In genomic region chr1:204448321-204448964, GRCh38 we compare ENCODE assay signal across 10 cellular contexts. TPM values are rescaled to one million over a fixed set of nuclear protein-coding genes. Genes with fewer than 3 reads are reported as not detected.
DNase-seq lines count a peak whose midpoint lies in the region; ATAC-seq and TF ChIP-seq lines count a peak whose summit lies in the region.
"Had no signal": no experiment of that assay in that cellular context is flagged by ENCODE, and none has a peak within 500 bp of the region (broad histone marks: within the 10 kb centered on the region; RNA-seq: fewer than 3 reads in every experiment).

No MANE protein-coding gene starts in this region.

- H3K4me1 Mint-ChIP-seq in CD4-positive, CD25-positive, alpha-beta regulatory T cell, result peaks cover 8 to 26% (median 19%) of the 10 kb centered on the region in 4 donors
- H3K4me1 Mint-ChIP-seq in activated B cell treated with CpG ODN at 0.5 μM for 24 hours, result peaks cover 78% of the 10 kb centered on the region

- H3K4me1 ChIP-seq in CD4-positive, CD25-positive, alpha-beta regulatory T cell (ENCODE audit: control insufficient read depth, insufficient read depth, low read length, poor library complexity, severe bottlenecking), result peaks cover 19% of the 10 kb centered on the region
- peaks cover 13 to 25% of the 10 kb centered on the region in 2 donors for H3K4me1 ChIP-seq in neuronal stem cell (ENCODE audit: control insufficient read depth in 2 of 2, insufficient read depth in 1 of 2, low read depth in 1 of 2, low read length in 2 of 2)

- no peaks in the 10 kb centered on the region for H3K27me3 ChIP-seq in CD4-positive, CD25-positive, alpha-beta regulatory T cell (ENCODE audit: control insufficient read depth, insufficient read depth, low read length)
- H3K27me3 ChIP-seq in neuronal stem cell (ENCODE audit: control insufficient read depth in 3 of 3, insufficient read depth in 3 of 3, low read depth in 1 of 3, low read length in 3 of 3), result no peaks in the 10 kb centered on the region

- intact Hi-C loops in activated B cell treated with CpG ODN at 0.5 μM for 24 hours (cut with micrococcal nuclease), result loop anchor here (1.0 to 5.0 kb wide), 2 partner anchors 46 to 314 kb away; partner anchors contain the start of gene PIK3C2B

- no peak overlapping the region for H3K18ac ChIP-seq in neuronal stem cell (ENCODE audit: low read length)

- H3K27ac ChIP-seq in CD4-positive, CD25-positive, alpha-beta regulatory T cell (ENCODE audit: insufficient read depth, low read length, poor library complexity, severe bottlenecking), result no peak overlapping the region
- no peak overlapping the region for H3K27ac ChIP-seq in neuronal stem cell (replicated peaks; ENCODE audit: low read length)

- no peak overlapping the region for H3K9ac ChIP-seq in neuronal stem cell (ENCODE audit: low read depth, low read length, poor library complexity)

- ATAC-seq in CD4-positive, CD25-positive, alpha-beta regulatory T cell (ENCODE audit: low read depth in 2 of 2), result no peak
- ATAC-seq in activated B cell treated with CpG ODN at 0.5 μM for 24 hours (ENCODE audit: low read depth) (peak; percentile 20), HG02763 (IDR thresholded peaks at IDR 0.05; ENCODE audit: unreplicated experiment) (no peak), GM21367 (IDR thresholded peaks at IDR 0.05; ENCODE audit: unreplicated experiment) (no peak)
- ATAC-seq: left lobe of liver had no signal

- H3K36me3 Mint-ChIP-seq in CD4-positive, CD25-positive, alpha-beta regulatory T cell, result peaks cover 24% of the 10 kb centered on the region
- H3K36me3 Mint-ChIP-seq in activated B cell treated with CpG ODN at 0.5 μM for 24 hours (ENCODE audit: low read depth), result peaks cover 86% of the 10 kb centered on the region

- H3K36me3 ChIP-seq in CD4-positive, CD25-positive, alpha-beta regulatory T cell (ENCODE audit: control insufficient read depth, insufficient read depth, low read length), result peaks cover 8% of the 10 kb centered on the region
- H3K36me3 ChIP-seq in neuronal stem cell (replicated peaks in 1 of 2; ENCODE audit: control insufficient read depth in 2 of 2, insufficient read depth in 2 of 2, low read length in 2 of 2), result peaks cover 38 to 97% of the 10 kb centered on the region in 2 donors

- no peak overlapping the region for H3K14ac ChIP-seq in neuronal stem cell (ENCODE audit: low read length)

- no peak overlapping the region for H3K4ac ChIP-seq in neuronal stem cell (ENCODE audit: low read length)

- H3K23ac ChIP-seq in neuronal stem cell (ENCODE audit: low read depth, low read length, poor library complexity), result no peak overlapping the region

- no peak overlapping the region for H3K4me3 Mint-ChIP-seq in CD4-positive, CD25-positive, alpha-beta regulatory T cell
- peak overlapping the region; percentile 63 for H3K4me3 Mint-ChIP-seq in activated B cell treated with CpG ODN at 0.5 μM for 24 hours

- no peak overlapping the region for H2AFZ ChIP-seq in neuronal stem cell (ENCODE audit: low read length)

- TF ChIP-seq CTCF in activated B cell treated with CpG ODN at 0.5 μM for 24 hours (IDR thresholded peaks at IDR 0.05), result no peak

- no peak overlapping the region for H3K4me3 ChIP-seq in CD4-positive, CD25-positive, alpha-beta regulatory T cell (ENCODE audit: low read depth, low read length)
- no peak overlapping the region for H3K4me3 ChIP-seq in neuronal stem cell (ENCODE audit: low read length in 2 of 2)

- POLR2A ChIA-PET in activated B cell treated with CpG ODN at 0.5 μM for 24 hours (lab: Charles Lee), result interaction anchor here (0.7 to 13.8 kb wide), 12 partner anchors 10 to 234 kb away, joined by 3 to 413 read pairs (median 26); partner anchors contain the start of genes MDM4 and PIK3C2B

- no peak overlapping the region for H2BK5ac ChIP-seq in neuronal stem cell (ENCODE audit: low read length)

- H3K79me1 ChIP-seq in neuronal stem cell (ENCODE audit: low read depth, low read length), result no peaks in the 10 kb centered on the region

- no peak overlapping the region for H2AK5ac ChIP-seq in neuronal stem cell (ENCODE audit: low read depth, low read length)

- DNase-seq in CD4-positive, CD25-positive, alpha-beta regulatory T cell, result no peak
- DNase-seq in HPDE6-E6E7 (ENCODE audit: extremely low spot score), result peak; percentile 35
- DNase-seq in activated B cell treated with CpG ODN at 0.5 μM for 24 hours, result no peak
- DNase-seq in mucosa of gallbladder (ENCODE audit: low spot score), result peak; percentile 67
- DNase-seq in neuronal stem cell (ENCODE audit: low spot score), result no peak
- DNase-seq in activated effector memory CD4-positive, alpha-beta T cell treated with anti-CD3 and anti-CD28 coated beads, Interleukin-2, amount 50 U/mL, for 16 hours, result no peak
- DNase-seq: central memory CD4-positive, alpha-beta T cell had no signal

- H3K9me3 Mint-ChIP-seq in CD4-positive, CD25-positive, alpha-beta regulatory T cell, result no peaks in the 10 kb centered on the region
- H3K9me3 Mint-ChIP-seq in activated B cell treated with CpG ODN at 0.5 μM for 24 hours, result no peaks in the 10 kb centered on the region

- H3K27me3 Mint-ChIP-seq in CD4-positive, CD25-positive, alpha-beta regulatory T cell, result no peaks in the 10 kb centered on the region
- H3K27me3 Mint-ChIP-seq in activated B cell treated with CpG ODN at 0.5 μM for 24 hours, result no peaks in the 10 kb centered on the region

- H2BK15ac ChIP-seq in neuronal stem cell (ENCODE audit: low read length), result no peak overlapping the region

- no CpG with 5 or more reads among the region's 7 CpGs for WGBS in neuronal stem cell (ENCODE audit: extremely low coverage in 2 of 2, insufficient read length in 2 of 2, insufficient replicate concordance in 1 of 2), 2 donors

- peak overlapping the region; percentile 71 to 81 (median 80) for H3K27ac Mint-ChIP-seq in CD4-positive, CD25-positive, alpha-beta regulatory T cell
- peak overlapping the region; percentile 85 for H3K27ac Mint-ChIP-seq in activated B cell treated with CpG ODN at 0.5 μM for 24 hours

- no peaks in the 10 kb centered on the region for H3K9me3 ChIP-seq in CD4-positive, CD25-positive, alpha-beta regulatory T cell (ENCODE audit: control insufficient read depth in 2 of 2, low read length in 2 of 2)
- no peaks in the 10 kb centered on the region for H3K9me3 ChIP-seq in neuronal stem cell (replicated peaks in 1 of 2; ENCODE audit: control insufficient read depth in 2 of 2, insufficient read depth in 1 of 2, low read depth in 1 of 2, low read length in 2 of 2)

- no peak overlapping the region for H4K8ac ChIP-seq in neuronal stem cell (ENCODE audit: low read depth, low read length)

- H2BK12ac ChIP-seq in neuronal stem cell (ENCODE audit: low read length), result no peak overlapping the region

- CTCF ChIA-PET in activated B cell treated with CpG ODN at 0.5 μM for 24 hours (lab: Charles Lee), result interaction anchor here (0.6 to 28.1 kb wide), 10 partner anchors 17 to 693 kb away, joined by 3 to 1006 read pairs (median 8); partner anchors contain the start of gene PIK3C2B

- no peak overlapping the region for H4K91ac ChIP-seq in neuronal stem cell (ENCODE audit: low read depth, low read length, poor library complexity)

- H3K4me2 ChIP-seq in neuronal stem cell (ENCODE audit: insufficient read depth, low read length, poor library complexity, severe bottlenecking), result no peak overlapping the region

- H2BK120ac ChIP-seq in neuronal stem cell (ENCODE audit: low read depth, low read length), result no peak overlapping the region

RNA-seq across cellular contexts. Expression of gene PPP1R15B, which starts 36.8 kb away (rescaled TPM):
- 239 TPM for total RNA-seq in CD4-positive, CD25-positive, alpha-beta regulatory T cell
- 10 to 100 TPM; 13.2 to 24.2 (median 21.1) TPM for polyA plus RNA-seq in CD4-positive, CD25-positive, alpha-beta regulatory T cell
- total RNA-seq in activated B cell treated with CpG ODN at 0.5 μM for 24 hours, result 60.4 and 70.6 TPM in 2 replicates
- 38.8 TPM for total RNA-seq in mucosa of gallbladder
- polyA plus RNA-seq in neuronal stem cell (2013, experiment 1 of 2), result 18.4 TPM
- 19.2 TPM for polyA plus RNA-seq in neuronal stem cell (2013, experiment 2 of 2)

RNA-seq across cellular contexts. Expression of gene PIK3C2B, which starts 46.2 kb away (rescaled TPM):
- 39.5 TPM for total RNA-seq in CD4-positive, CD25-positive, alpha-beta regulatory T cell
- 1 to 10 TPM in 3 of 4 donors, under 1 TPM in 1; 0.90 to 2.2 (median 1.5) TPM for polyA plus RNA-seq in CD4-positive, CD25-positive, alpha-beta regulatory T cell
- total RNA-seq in activated B cell treated with CpG ODN at 0.5 μM for 24 hours (127 and 151 TPM in 2 replicates), mucosa of gallbladder (64.6 TPM)
- 15.3 TPM for polyA plus RNA-seq in neuronal stem cell (2013, experiment 1 of 2)
- 16.6 TPM for polyA plus RNA-seq in neuronal stem cell (2013, experiment 2 of 2)

Comparison
In these comparisons a context has a peak if more than half of its experiments do, and no peak if none do; other contexts are left out.
1. DNase-seq: peak in HPDE6-E6E7 (single experiment) and mucosa of gallbladder (single experiment); none in CD4-positive, CD25-positive, alpha-beta regulatory T cell (0 of 3), activated B cell treated with CpG ODN at 0.5 μM for 24 hours (single experiment), neuronal stem cell (single experiment) and activated effector memory CD4-positive, alpha-beta T cell treated with anti-CD3 and anti-CD28 coated beads, Interleukin-2, amount 50 U/mL, for 16 hours (single experiment).